8 cellular contexts compared by ENCODE assay signal in the genomic region with DNA sequence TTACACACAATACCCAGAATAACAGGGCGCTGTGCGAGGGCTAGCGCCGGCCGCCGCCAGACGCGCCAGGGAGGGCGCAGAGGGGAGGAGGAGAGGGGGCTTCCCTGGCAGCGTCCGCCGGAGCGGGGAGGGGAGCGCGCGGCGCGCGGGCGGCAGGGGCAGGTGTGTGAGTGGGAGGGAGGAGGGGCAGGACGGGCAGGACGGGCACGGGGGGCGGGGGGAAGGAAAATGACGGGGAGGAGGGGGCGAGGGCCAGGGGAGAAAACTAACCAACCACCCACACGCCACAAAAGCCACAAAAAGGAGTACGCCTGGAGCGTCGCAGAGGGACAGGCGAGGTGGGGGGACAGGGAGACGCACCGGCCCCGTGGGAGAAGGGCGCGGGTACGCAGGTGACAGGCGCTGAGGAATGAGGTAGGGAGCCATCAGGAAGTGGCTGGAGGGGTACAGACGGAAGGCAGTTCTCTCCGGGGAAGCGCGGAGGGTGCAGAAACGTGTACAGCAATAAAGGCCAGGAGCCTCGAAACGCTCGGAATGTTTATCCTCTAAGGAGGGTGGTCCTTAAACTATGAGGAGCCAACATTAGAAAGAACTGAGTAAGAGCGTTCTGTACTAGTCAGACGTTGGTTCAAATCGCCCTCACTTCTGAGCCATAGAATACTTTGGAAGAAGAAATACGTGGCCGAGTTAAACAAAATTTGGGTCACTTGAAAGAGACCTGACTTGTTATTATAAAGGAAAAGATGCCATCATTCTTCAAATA. TPM values are rescaled to one million over a fixed set of nuclear protein-coding genes. Genes with fewer than 3 reads are reported as not detected.
A peak's percentile ranks its signal among the peaks of the same experiment; 100 is the strongest.
DNase-seq lines count a peak whose midpoint lies in the region; ATAC-seq and TF ChIP-seq lines count a peak whose summit lies in the region.

No MANE protein-coding gene starts in this region.

- no peak overlapping the region for H3K27ac Mint-ChIP-seq in MCF 10A (ENCODE audit: low read depth, unreplicated experiment)

- H3K36me3 ChIP-seq in kidney epithelial cell (ENCODE audit: control insufficient read depth, insufficient read depth, low read length): no peaks in the 10 kb centered on the region

- H3K9me3 Mint-ChIP-seq in MCF 10A (ENCODE audit: unreplicated experiment): no peaks in the 10 kb centered on the region

- peaks cover 9% of the 10 kb centered on the region for H3K4me1 Mint-ChIP-seq in MCF 10A (ENCODE audit: insufficient read depth, unreplicated experiment)

- intact Hi-C loops in MCF 10A (cut with micrococcal nuclease): loop anchor here (10.0 kb wide), 1 partner anchor 559 kb away; no protein-coding TSS in a partner anchor

- CTCF ChIA-PET in MCF 10A (lab: Yijun Ruan, JAX): interaction anchor here (0.7 kb wide), 1 partner anchor 303 kb away, joined by 3 read pairs; no protein-coding TSS in a partner anchor

- H3K4me3 ChIP-seq in kidney epithelial cell (ENCODE audit: low read depth, low read length): peak overlapping the region; percentile 75

- POLR2A ChIA-PET in MCF 10A (lab: Yijun Ruan, JAX): interaction anchor here (0.5 kb wide), 1 partner anchor 37 kb away, joined by 3 read pairs; no protein-coding TSS in a partner anchor

- H3K36me3 Mint-ChIP-seq in MCF 10A (ENCODE audit: insufficient read depth, unreplicated experiment): no peaks in the 10 kb centered on the region

- H3K27me3 ChIP-seq in kidney epithelial cell (ENCODE audit: control insufficient read depth, insufficient read depth, low read length): no peaks in the 10 kb centered on the region

- no TSS peak for BruUV-seq in MCF 10A (replicated peaks; lab: Mats Ljungman, UMichigan)

- DNase-seq in DMS53 (lab: John Stamatoyannopoulos, UW) (peak; percentile 71), LoVo (ENCODE audit: low spot score) (peak; percentile 44), T-helper 9 cell (peak; percentile 70), MCF 10A (ENCODE audit: unreplicated experiment) (no peak), kidney epithelial cell (ENCODE audit: low read depth) (no peak), DMS79 treated with DMSO at 0.1 percent for 48 hours (lab: John Stamatoyannopoulos, UW) (no peak)
- DNase-seq in stimulated activated CD4-positive, alpha-beta T cell treated with anti-CD3 and anti-CD28 coated beads, Interleukin-1b, Interleukin-23, amount 100 ng/mL, for 4 hours (ENCODE audit: low read depth in 2 of 2): peak; percentile 64 to 72

- no peak for ATAC-seq in HG03571 (IDR thresholded peaks at IDR 0.05; ENCODE audit: unreplicated experiment)

- H3K4me3 Mint-ChIP-seq in MCF 10A (ENCODE audit: unreplicated experiment): peak overlapping the region; percentile 78

- peaks cover 99% of the 10 kb centered on the region for H3K27me3 Mint-ChIP-seq in MCF 10A (ENCODE audit: insufficient read depth, unreplicated experiment)

- TF ChIP-seq CTCF in MCF 10A (IDR thresholded peaks at IDR 0.05; ENCODE audit: unreplicated experiment) (no peak), kidney epithelial cell (IDR thresholded peaks at IDR 0.05; ENCODE audit: insufficient read depth, low read length, poor library complexity, severe bottlenecking) (no peak)

RNA-seq across cellular contexts. Expression of a gene that starts 0.7 kb away (rescaled TPM):
- 0.23 and 0.44 TPM in 2 replicates for total RNA-seq in MCF 10A (2022)
- 3.4 and 7.4 TPM in 2 replicates for total RNA-seq in kidney epithelial cell

Comparison
In these comparisons a context has a peak if more than half of its experiments do, and no peak if none do; other contexts are left out.
1. DNase-seq: peak in DMS53 (single experiment), LoVo (single experiment), T-helper 9 cell (single experiment) and stimulated activated CD4-positive, alpha-beta T cell treated with anti-CD3 and anti-CD28 coated beads, Interleukin-1b, Interleukin-23, amount 100 ng/mL, for 4 hours (2 of 2); none in MCF 10A (single experiment), kidney epithelial cell (single experiment) and DMS79 treated with DMSO at 0.1 percent for 48 hours (single experiment).